8 cellular contexts compared by ENCODE assay signal in the genomic region with DNA sequence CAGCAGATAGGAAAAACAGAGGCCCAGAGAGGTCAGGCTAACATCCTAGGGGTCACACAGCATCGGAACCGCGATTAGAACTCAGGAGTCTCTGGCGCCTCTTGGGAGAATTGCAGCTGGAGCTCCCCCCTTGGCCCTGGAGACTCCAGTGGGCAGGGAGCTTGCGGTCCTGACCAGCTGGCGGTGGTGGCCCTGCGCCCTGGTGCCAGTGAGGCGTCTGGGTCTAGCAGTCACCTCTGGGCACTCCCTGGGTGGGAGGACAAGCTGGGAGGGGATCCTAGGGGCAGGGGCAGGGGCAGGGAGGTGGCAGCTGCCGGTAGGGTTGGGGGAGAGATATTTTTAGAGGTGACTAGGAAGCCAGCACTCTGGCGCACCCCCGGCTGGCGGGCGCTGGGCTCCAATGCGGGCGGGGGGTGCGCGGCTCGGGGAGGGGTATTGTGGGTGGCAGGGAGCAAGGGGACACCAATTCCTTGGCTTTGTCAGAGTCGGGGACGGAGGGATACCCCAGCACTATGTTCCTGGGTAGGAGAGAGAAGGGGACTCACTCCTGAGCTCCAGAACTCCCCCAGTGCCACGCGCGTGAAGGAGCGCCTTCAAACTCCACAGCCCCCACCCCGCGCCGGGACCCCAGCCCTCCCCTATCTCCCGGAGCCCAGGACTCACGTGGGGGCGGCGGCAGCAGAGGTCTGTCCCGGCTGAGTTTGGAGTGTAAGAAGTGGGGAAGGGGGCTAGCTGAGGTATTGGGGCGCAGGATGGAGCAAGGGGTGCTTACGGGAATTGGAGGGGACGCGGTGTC. TPM values are rescaled to one million over a fixed set of nuclear protein-coding genes. Genes with fewer than 3 reads are reported as not detected.
DNase-seq lines count a peak whose midpoint lies in the region; TF ChIP-seq lines count a peak whose summit lies in the region.

No MANE protein-coding gene starts in this region.

- DNase-seq in CD8-positive, alpha-beta memory T cell, result no peak
- DNase-seq in Jurkat, Clone E6-1 (ENCODE audit: low read depth, low spot score), result no peak
- DNase-seq in effector memory CD4-positive, alpha-beta T cell, result no peak
- DNase-seq in neural crest cell (ENCODE audit: low read depth, low spot score) (no peak), GOT3 (lab: John Stamatoyannopoulos, UW) (no peak), SHP77 (lab: John Stamatoyannopoulos, UW) (no peak), T1000 (lab: John Stamatoyannopoulos, UW) (no peak), hippocampal formation (lab: John Stamatoyannopoulos, UW) (no peak)

- CTCF ChIA-PET in CD8-positive, alpha-beta memory T cell (lab: Charles Lee), result interaction anchor here (1.0 to 8.3 kb wide), 6 partner anchors 17 to 194 kb away, joined by 3 to 173 read pairs (median 64); a partner anchor contains a TSS

- POLR2A ChIA-PET in CD8-positive, alpha-beta memory T cell (lab: Charles Lee), result interaction anchor here (1.0 to 1.7 kb wide), 4 partner anchors 12 to 50 kb away, joined by 3 to 7 read pairs (median 4); no protein-coding TSS in a partner anchor

- peak overlapping the region in 3 of 8 donors; percentile 54 to 85 (median 73) for H3K27ac Mint-ChIP-seq in CD8-positive, alpha-beta memory T cell
- H3K27ac Mint-ChIP-seq in neural crest cell (ENCODE audit: unreplicated experiment), result no peak overlapping the region

- peak overlapping the region; percentile 91 for H3K4me3 ChIP-seq in CD8-positive, alpha-beta memory T cell (ENCODE audit: low read length)
- H3K4me3 ChIP-seq in Jurkat, Clone E6-1 (ENCODE audit: low read length), result peak overlapping the region; percentile 74
- peak overlapping the region; percentile 60 for H3K4me3 ChIP-seq in effector memory CD4-positive, alpha-beta T cell (ENCODE audit: insufficient read depth, low read depth, low read length, poor library complexity, severe bottlenecking)

- H3K27me3 ChIP-seq in CD8-positive, alpha-beta memory T cell (ENCODE audit: insufficient read depth, low read length, poor library complexity, severe bottlenecking), result no peaks in the 10 kb centered on the region
- peaks cover 11% of the 10 kb centered on the region for H3K27me3 ChIP-seq in effector memory CD4-positive, alpha-beta T cell (replicated peaks; ENCODE audit: control insufficient read depth, insufficient read depth, low read length, poor library complexity, severe bottlenecking)

- no peaks in the 10 kb centered on the region for H3K9me3 Mint-ChIP-seq in CD8-positive, alpha-beta memory T cell
- no peaks in the 10 kb centered on the region for H3K9me3 Mint-ChIP-seq in neural crest cell

- no peak for TF ChIP-seq CTCF in neural crest cell (conservative IDR thresholded peaks at IDR 0.05)

- H3K27me3 Mint-ChIP-seq in CD8-positive, alpha-beta memory T cell, result peaks cover 6 to 9% of the 10 kb centered on the region in 2 donors
- peaks cover 83% of the 10 kb centered on the region for H3K27me3 Mint-ChIP-seq in neural crest cell (ENCODE audit: low read depth)

- peaks cover 25% of the 10 kb centered on the region for H3K4me1 ChIP-seq in CD8-positive, alpha-beta memory T cell (ENCODE audit: insufficient read depth, low read length)
- peaks cover 13% of the 10 kb centered on the region for H3K4me1 ChIP-seq in effector memory CD4-positive, alpha-beta T cell (ENCODE audit: control insufficient read depth, insufficient read depth, low read length, poor library complexity, severe bottlenecking)

- H3K36me3 Mint-ChIP-seq in CD8-positive, alpha-beta memory T cell, result no peaks in the 10 kb centered on the region
- no peaks in the 10 kb centered on the region for H3K36me3 Mint-ChIP-seq in neural crest cell (ENCODE audit: low read depth)

- H3K4me3 Mint-ChIP-seq in CD8-positive, alpha-beta memory T cell, result peak overlapping the region; percentile 72 to 95 (median 85)
- H3K4me3 Mint-ChIP-seq in neural crest cell, result peak overlapping the region; percentile 78

- H3K9me3 ChIP-seq in CD8-positive, alpha-beta memory T cell (ENCODE audit: low read length), result no peaks in the 10 kb centered on the region
- no peaks in the 10 kb centered on the region for H3K9me3 ChIP-seq in effector memory CD4-positive, alpha-beta T cell (ENCODE audit: control insufficient read depth, low read length)

- H3K36me3 ChIP-seq in CD8-positive, alpha-beta memory T cell (ENCODE audit: insufficient read depth, low read length), result no peaks in the 10 kb centered on the region
- no peaks in the 10 kb centered on the region for H3K36me3 ChIP-seq in effector memory CD4-positive, alpha-beta T cell (ENCODE audit: control insufficient read depth, insufficient read depth, low read length)

- H3K27ac ChIP-seq in CD8-positive, alpha-beta memory T cell (ENCODE audit: low read depth, low read length), result no peak overlapping the region
- no peak overlapping the region for H3K27ac ChIP-seq in effector memory CD4-positive, alpha-beta T cell (ENCODE audit: insufficient read depth, low read length, poor library complexity, severe bottlenecking)

- peaks cover 12 to 49% (median 17%) of the 10 kb centered on the region in 3 donors for H3K4me1 Mint-ChIP-seq in CD8-positive, alpha-beta memory T cell
- H3K4me1 Mint-ChIP-seq in neural crest cell, result peaks cover 8% of the 10 kb centered on the region

RNA-seq across cellular contexts. Expression of a gene that starts 0.6 kb away (rescaled TPM):
- not detected for total RNA-seq in CD8-positive, alpha-beta memory T cell
- 0.91 TPM for polyA plus RNA-seq in CD8-positive, alpha-beta memory T cell
- polyA plus RNA-seq in Jurkat, Clone E6-1 (2012; ENCODE audit: insufficient read depth, insufficient read length), result 2.9 TPM
- not detected in 2 replicates for total RNA-seq in neural crest cell

RNA-seq across cellular contexts. Expression of a gene that starts 19.5 kb away (rescaled TPM):
- total RNA-seq in CD8-positive, alpha-beta memory T cell, result 10 to 100 TPM; 46.4 to 48.5 TPM
- 95.4 TPM for polyA plus RNA-seq in CD8-positive, alpha-beta memory T cell
- 19.8 TPM for polyA plus RNA-seq in Jurkat, Clone E6-1 (2012; ENCODE audit: insufficient read depth, insufficient read length)
- 0.64 and 1.0 TPM in 2 replicates for total RNA-seq in neural crest cell

RNA-seq across cellular contexts. Expression of a gene that starts 19.6 kb away (rescaled TPM):
- total RNA-seq in CD8-positive, alpha-beta memory T cell, result 10 to 100 TPM; 24.0 to 26.5 TPM
- polyA plus RNA-seq in CD8-positive, alpha-beta memory T cell, result 33.6 TPM
- polyA plus RNA-seq in Jurkat, Clone E6-1 (2012; ENCODE audit: insufficient read depth, insufficient read length), result 33.7 TPM
- total RNA-seq in neural crest cell, result not detected in 2 replicates

Comparison
In these comparisons a context has a peak if more than half of its experiments do, and no peak if none do; other contexts are left out.
1. RNA of a gene that starts 19.5 kb away (total RNA-seq): 46.4 to 48.5 TPM in CD8-positive, alpha-beta memory T cell; 0.64 to 1.0 TPM in neural crest cell; every median in the first group is over 10 times any median in the second.
2. RNA of a gene that starts 19.6 kb away (total RNA-seq): 24.0 to 26.5 TPM in CD8-positive, alpha-beta memory T cell; not detected in neural crest cell; every median in the first group is over 10 times any median in the second.
3. Peak in every context shown above with its lines, with median percentiles within 50 percentile points of each other: H3K4me3 ChIP-seq.